Comparison of ENCODE assay signal across 19 cellular contexts in genomic region chr10:52966904-52967303, GRCh38.
DNase-seq lines count a peak whose midpoint lies in the region; ATAC-seq, FAIRE-seq and TF ChIP-seq lines count a peak whose summit lies in the region.
"Had no signal": no experiment of that assay in that cellular context is flagged by ENCODE, and none has a peak within 500 bp of the region (broad histone marks: within the 10 kb centered on the region; RNA-seq: fewer than 3 reads in every experiment).

No MANE protein-coding gene starts in this region.

- no peaks in the 10 kb centered on the region for H3K23me2 ChIP-seq in H1 (ENCODE audit: low read depth, low read length)

- peak overlapping the region; percentile 64 for H2BK12ac ChIP-seq in H1 (ENCODE audit: low read depth, low read length)

- peak overlapping the region; percentile 68; the same call in 1 of the 2 replicates for H2AK5ac ChIP-seq in H1 (ENCODE audit: low read depth, low read length)

- H3K79me1 ChIP-seq in H1 (ENCODE audit: low read depth, low read length) = no peaks in the 10 kb centered on the region

- ATAC-seq in GM18867 (IDR thresholded peaks at IDR 0.05; ENCODE audit: unreplicated experiment) = peak; percentile 21
- ATAC-seq in left cardiac atrium = no peak
- ATAC-seq in gastroesophageal sphincter = no peak
- ATAC-seq: HCT116 had no signal

- intact Hi-C loops in left cardiac atrium (cut with DNase I) = no loop called here

- H2BK5ac ChIP-seq in H1 (ENCODE audit: low read depth, low read length) = peak overlapping the region; percentile 96; the same call in 1 of the 2 replicates

- H3K27me3 ChIP-seq in HUES64 (ENCODE audit: insufficient read depth, low read length) (no peaks in the 10 kb centered on the region), H1 (replicated peaks in 1 of 4; ENCODE audit: control insufficient read depth in 3 of 4, extremely low read depth in 1 of 4, insufficient read depth in 3 of 4, low read length in 3 of 4) (no peaks in the 10 kb centered on the region), gastroesophageal sphincter (no peaks in the 10 kb centered on the region)
- H3K27me3 ChIP-seq: BE2C had no signal

- 93% methylated on average over 1 of the region's 1 CpG for WGBS in HUES64
- WGBS in H1 (ENCODE audit: extremely low coverage in 1 of 2, insufficient coverage in 1 of 2, insufficient read length in 1 of 2, insufficient replicate concordance in 2 of 2, low coverage in 1 of 2, low lambda C conversion rate in 2 of 2, missing lambda C conversion rate in 1 of 2), 2 experiments = 93% methylated on average over 1 of the region's 1 CpG; no CpG with 5 or more reads in 1 of the 2 experiments
- 83 to 93% methylated on average over 1 of the region's 1 CpG for WGBS in gastroesophageal sphincter (ENCODE audit: low coverage in 1 of 2), 2 donors

- H3K4me2 ChIP-seq in H1 (ENCODE audit: insufficient read depth in 1 of 2, low read depth in 2 of 2, low read length in 2 of 2) = no peak overlapping the region

- H3K27ac ChIP-seq in HUES64 (ENCODE audit: low read depth, low read length) (peak overlapping the region; percentile 86), H1 (ENCODE audit: low read depth, low read length) (peak overlapping the region; percentile 48; the same call in 1 of the 2 replicates), gastroesophageal sphincter (no peak overlapping the region)
- H3K27ac ChIP-seq: C4-2B, HL-60 had no signal

- peak overlapping the region; percentile 25 for H3K27ac Mint-ChIP-seq in progenitor cell of endocrine pancreas
- H3K27ac Mint-ChIP-seq: CD4-positive, alpha-beta memory T cell had no signal

- no peak overlapping the region for H4K8ac ChIP-seq in H1 (ENCODE audit: extremely low read depth, insufficient read depth, low read length)

- H3K56ac ChIP-seq in H1 (replicated peaks; ENCODE audit: insufficient read length, low read depth, low read length) = peak overlapping the region; percentile 17

- CTCF ChIA-PET in H1 (lab: Charles Lee; ENCODE audit: partially characterized antibody) = interaction anchor here (1.3 to 1.4 kb wide), 2 partner anchors 16 to 149 kb away, joined by 3 to 9 read pairs; no protein-coding TSS in a partner anchor

- DNase-seq in H1 (ENCODE audit: low read depth in 1 of 2, low spot score in 2 of 2) (no peak), progenitor cell of endocrine pancreas (ENCODE audit: low spot score, unreplicated experiment) (no peak), NCI-H1930 (lab: John Stamatoyannopoulos, UW) (no peak), left cardiac atrium (no peak)
- DNase-seq: BE2C; CD4-positive, alpha-beta memory T cell; COR-L47; DND-41; GDM1; KG1 had no signal

- H2BK120ac ChIP-seq in H1 (replicated peaks; ENCODE audit: low read depth, low read length) = peak overlapping the region; percentile 96

- H3K9me3 ChIP-seq in HUES64 (ENCODE audit: insufficient read depth, low read depth, low read length) = peaks cover 10% of the 10 kb centered on the region
- peaks cover under 1 to 9% of the 10 kb centered on the region in 2 experiments; a peak in 3 of 4 replicates for H3K9me3 ChIP-seq in H1 (ENCODE audit: insufficient read depth in 2 of 2, low read depth in 1 of 2, low read length in 1 of 2)
- no peaks in the 10 kb centered on the region for H3K9me3 ChIP-seq in gastroesophageal sphincter
- H3K9me3 ChIP-seq: BE2C had no signal

- no peaks in the 10 kb centered on the region for H4K20me1 ChIP-seq in H1 (replicated peaks in 1 of 2; ENCODE audit: control insufficient read depth in 1 of 2, insufficient read depth in 2 of 2, low read length in 2 of 2)

- TF ChIP-seq CTCF in H1 (IDR thresholded peaks at IDR 0.05; ENCODE audit: control extremely low read depth in 1 of 3, insufficient read depth in 1 of 3, low read depth in 1 of 3, low read length in 3 of 3) = no peak
- TF ChIP-seq CTCF in progenitor cell of endocrine pancreas (IDR thresholded peaks at IDR 0.05; ENCODE audit: unreplicated experiment) = no peak
- no peak for TF ChIP-seq CTCF in gastroesophageal sphincter (IDR thresholded peaks at IDR 0.05)

- H3K4me3 Mint-ChIP-seq in progenitor cell of endocrine pancreas (ENCODE audit: low read depth) = no peak overlapping the region
- H3K4me3 Mint-ChIP-seq: CD4-positive, alpha-beta memory T cell had no signal

- no peak overlapping the region for H3K4me3 ChIP-seq in HUES64 (ENCODE audit: low read length)
- H3K4me3 ChIP-seq in H1 (ENCODE audit: extremely low read depth in 1 of 4, insufficient read depth in 2 of 4, low read depth in 3 of 4, low read length in 4 of 4) = no peak overlapping the region; a peak in 1 of 8 replicates
- no peak overlapping the region for H3K4me3 ChIP-seq in gastroesophageal sphincter

- FAIRE-seq in H1 (lab: Jason Lieb, UNC) = no peak
- FAIRE-seq: A204.1, GM18507 had no signal

- H3K18ac ChIP-seq in H1 (ENCODE audit: extremely low read depth, low read length) = peak overlapping the region; percentile 66

- H3K9ac ChIP-seq in HUES64 (ENCODE audit: low read depth, low read length) = 0 out of 2 replicates have a peak overlapping the region, but pooled peaks have one; percentile 4
- no peak overlapping the region for H3K9ac ChIP-seq in H1 (replicated peaks in 1 of 4; ENCODE audit: extremely low read depth in 1 of 4, low read depth in 3 of 4, low read length in 3 of 4)

- H3K4me1 Mint-ChIP-seq in progenitor cell of endocrine pancreas (ENCODE audit: low read depth) = peaks cover 44% of the 10 kb centered on the region
- H3K4me1 Mint-ChIP-seq: CD4-positive, alpha-beta memory T cell had no signal

- peaks cover 11% of the 10 kb centered on the region for H3K9me3 Mint-ChIP-seq in progenitor cell of endocrine pancreas (ENCODE audit: low read depth)

- no peak overlapping the region for H3K23ac ChIP-seq in H1 (ENCODE audit: insufficient read length)

- TF ChIP-seq POLR2A in H1 (IDR thresholded peaks at IDR 0.05; ENCODE audit: control extremely low read depth in 1 of 2, low read depth in 2 of 2, low read length in 2 of 2) = no peak
- no peak for TF ChIP-seq POLR2A in gastroesophageal sphincter (IDR thresholded peaks at IDR 0.05)

- H3K36me3 ChIP-seq in HUES64 (ENCODE audit: insufficient read depth, low read length) (no peaks in the 10 kb centered on the region), H1 (ENCODE audit: control insufficient read depth in 2 of 4, insufficient read depth in 4 of 4, low read length in 3 of 4) (peaks cover 0 to 8% (median 4%) of the 10 kb centered on the region in 4 experiments; a peak in 2 of 8 replicates), gastroesophageal sphincter (no peaks in the 10 kb centered on the region)
- H3K36me3 ChIP-seq: BE2C had no signal

- H3K79me2 ChIP-seq in H1 (ENCODE audit: control insufficient read depth in 1 of 2, insufficient read depth in 2 of 2, low read length in 2 of 2) = no peaks in the 10 kb centered on the region

- H3K36me3 Mint-ChIP-seq in progenitor cell of endocrine pancreas (ENCODE audit: insufficient read depth) = peaks cover 7% of the 10 kb centered on the region
- H3K36me3 Mint-ChIP-seq: CD4-positive, alpha-beta memory T cell; IgD-negative memory B cell had no signal

- H4K5ac ChIP-seq in H1 (ENCODE audit: insufficient read length, low read depth, low read length) = peak overlapping the region; percentile 98

- TF ChIP-seq EP300 in H1 (IDR thresholded peaks at IDR 0.05; ENCODE audit: borderline replicate concordance in 1 of 2, low read depth in 2 of 2, low read length in 2 of 2) (no peak), gastroesophageal sphincter (IDR thresholded peaks at IDR 0.05) (no peak)

- peak overlapping the region; percentile 96 for H4K91ac ChIP-seq in H1 (replicated peaks; ENCODE audit: insufficient read length, low read length)

- POLR2A ChIA-PET in H1 (lab: Charles Lee; ENCODE audit: partially characterized antibody) = interaction anchor here (0.8 kb wide), 1 partner anchor 81 kb away, joined by 3 read pairs; no protein-coding TSS in a partner anchor

- peak overlapping the region; percentile 87 for H2BK20ac ChIP-seq in H1 (ENCODE audit: low read length)

- no peak overlapping the region for H2AFZ ChIP-seq in H1 (ENCODE audit: low read length)

- no peak for TF ChIP-seq RAD21 in H1 (IDR thresholded peaks at IDR 0.05 in 1 of 2, conservative IDR thresholded peaks at IDR 0.05 in 1 of 2; ENCODE audit: low read depth in 2 of 2, low read length in 2 of 2)

- H3K14ac ChIP-seq in H1 (ENCODE audit: insufficient read length) = no peak overlapping the region

- H2BK15ac ChIP-seq in H1 (ENCODE audit: low read length) = no peak overlapping the region

- H3K4me1 ChIP-seq in HUES64 (ENCODE audit: insufficient read depth, low read length) = peaks cover 55% of the 10 kb centered on the region
- peaks cover 2 to 38% (median 9%) of the 10 kb centered on the region in 4 experiments; a peak in 5 of 7 replicates for H3K4me1 ChIP-seq in H1 (replicated peaks in 1 of 4; ENCODE audit: control insufficient read depth in 3 of 4, insufficient read depth in 4 of 4, low read length in 3 of 4)
- no peaks in the 10 kb centered on the region for H3K4me1 ChIP-seq in gastroesophageal sphincter
- H3K4me1 ChIP-seq: BE2C had no signal

- peak overlapping the region; percentile 97 for H3K4ac ChIP-seq in H1 (replicated peaks; ENCODE audit: insufficient read length, low read depth, low read length)

- no peaks in the 10 kb centered on the region for H3K27me3 Mint-ChIP-seq in progenitor cell of endocrine pancreas
- H3K27me3 Mint-ChIP-seq: CD4-positive, alpha-beta memory T cell; IgD-negative memory B cell had no signal

TF ChIP-seq in H1, 55 proteins besides CTCF, POLR2A, EP300 and RAD21:
- TF ChIP-seq CHD2 (IDR thresholded peaks at IDR 0.05; ENCODE audit: low read length) (no peak), CBX8 (IDR thresholded peaks at IDR 0.05; ENCODE audit: borderline replicate concordance, low read depth, low read length) (no peak), ZNF274 (IDR thresholded peaks at IDR 0.05; ENCODE audit: borderline replicate concordance, extremely low read depth, low read length) (no peak)
TF ChIP-seq in H1: peak in this region for 0.

Comparison
In these comparisons a context has a peak if more than half of its experiments do, and no peak if none do; other contexts are left out.
1. H3K27ac ChIP-seq: peak in HUES64 (single experiment) and H1 (single experiment); none in gastroesophageal sphincter (0 of 4).